In genomic region chr2:241317391-241317790, GRCh38 we compare ENCODE assay signal across 8 cellular contexts. TPM values are rescaled to one million over a fixed set of nuclear protein-coding genes. Genes with fewer than 3 reads are reported as not detected.
A peak's percentile ranks its signal among the peaks of the same experiment; 100 is the strongest.
DNase-seq lines count a peak whose midpoint lies in the region; ATAC-seq and TF ChIP-seq lines count a peak whose summit lies in the region.

No MANE protein-coding gene starts in this region.

- H3K4me2 ChIP-seq in SK-N-SH = peak overlapping the region; percentile 89

- CTCF ChIA-PET in SK-N-SH (lab: Yijun Ruan, JAX) = no interaction called here
- CTCF ChIA-PET in RWPE1 (lab: Yijun Ruan, JAX) = no interaction called here

- no peak for ATAC-seq in SK-N-SH treated with all-trans-retinoic acid at 6 μM for 48 hours

- H3K79me2 ChIP-seq in SK-N-SH (ENCODE audit: insufficient read depth) = peaks cover 92% of the 10 kb centered on the region

- peaks cover 25 to 30% of the 10 kb centered on the region in 2 experiments; a peak in 3 of 4 replicates for H3K4me1 ChIP-seq in SK-N-SH (ENCODE audit: control insufficient read depth in 1 of 2, insufficient read depth in 2 of 2, low read depth in 1 of 2, low read length in 1 of 2)
- H3K4me1 ChIP-seq in SJCRH30 = peaks cover 5% of the 10 kb centered on the region; the same call in 1 of the 2 replicates

- no peak overlapping the region for H2AFZ ChIP-seq in SK-N-SH (ENCODE audit: low read depth)

- H3F3A ChIP-seq in SK-N-SH (replicated peaks; ENCODE audit: insufficient read depth) = peaks cover 12% of the 10 kb centered on the region

- no peaks in the 10 kb centered on the region for H3K9me2 ChIP-seq in SK-N-SH

- DNase-seq in SK-N-SH = no peak
- DNase-seq in SJCRH30 = no peak
- DNase-seq in fibroblast of the aortic adventitia (ENCODE audit: low read depth) = no peak
- no peak for DNase-seq in C1 segment of cervical spinal cord (lab: John Stamatoyannopoulos, UW)
- no peak for DNase-seq in mesenteric fat pad (ENCODE audit: low spot score)
- DNase-seq in RWPE1 (ENCODE audit: low spot score) = no peak

- POLR2A ChIA-PET in SK-N-SH (lab: Yijun Ruan, JAX) (no interaction called here), RWPE1 (lab: Yijun Ruan, JAX; ENCODE audit: low non-redundant PET) (no interaction called here)

- no peak for TF ChIP-seq EP300 in SK-N-SH (IDR thresholded peaks at IDR 0.05; ENCODE audit: borderline replicate concordance in 1 of 2, low read depth in 1 of 2, low read length in 1 of 2)

- H3K27me3 ChIP-seq in SK-N-SH (ENCODE audit: insufficient read depth) (no peaks in the 10 kb centered on the region), SJCRH30 (no peaks in the 10 kb centered on the region)

- TF ChIP-seq RAD21 in SK-N-SH (IDR thresholded peaks at IDR 0.05; ENCODE audit: low read length) = no peak

- H3K9me3 ChIP-seq in SK-N-SH (no peaks in the 10 kb centered on the region), SJCRH30 (replicated peaks) (no peaks in the 10 kb centered on the region)

- TF ChIP-seq CTCF in SK-N-SH (IDR thresholded peaks at IDR 0.05) (no peak), fibroblast of the aortic adventitia (IDR thresholded peaks at IDR 0.05; ENCODE audit: insufficient read depth, low read length) (no peak), RWPE1 (conservative IDR thresholded peaks at IDR 0.05; ENCODE audit: low read depth) (no peak)

- WGBS in SK-N-SH (ENCODE audit: low lambda C conversion rate) = 72% methylated on average over 4 of the region's 4 CpGs

- H3K4me3 ChIP-seq in SK-N-SH (ENCODE audit: low read depth in 2 of 2, low read length in 1 of 2) = peak overlapping the region; percentile 88 to 96
- H3K4me3 ChIP-seq in SJCRH30 = peak overlapping the region; percentile 94
- peak overlapping the region; percentile 91 for H3K4me3 ChIP-seq in fibroblast of the aortic adventitia (ENCODE audit: low read depth, low read length)
- H3K4me3 ChIP-seq in skin epidermis = peak overlapping the region in 6 of 7 experiments; percentile 65 to 96 (median 76)

- no peak overlapping the region for H3K27ac ChIP-seq in SK-N-SH (ENCODE audit: low read depth in 2 of 2, low read length in 1 of 2)
- H3K27ac ChIP-seq in SJCRH30 = no peak overlapping the region
- peak overlapping the region in 11 of 21 experiments; percentile 11 to 99 (median 99) for H3K27ac ChIP-seq in skin epidermis
- H3K27ac ChIP-seq in RWPE1 = no peak overlapping the region

- H3K9ac ChIP-seq in SK-N-SH = peak overlapping the region; percentile 95

- H3K36me3 ChIP-seq in SK-N-SH (replicated peaks in 1 of 2; ENCODE audit: control insufficient read depth in 1 of 2, insufficient read depth in 2 of 2, low read length in 1 of 2) = peaks cover 15 to 51% of the 10 kb centered on the region in 2 experiments
- H3K36me3 ChIP-seq in SJCRH30 = peaks cover 31% of the 10 kb centered on the region

- peaks cover 59% of the 10 kb centered on the region for H4K20me1 ChIP-seq in SK-N-SH (ENCODE audit: insufficient read depth)

TF ChIP-seq in SK-N-SH, 30 proteins besides CTCF, POLR2A, EP300 and RAD21 (continues in another document):
- no peak for TF ChIP-seq PBX3 (IDR thresholded peaks at IDR 0.05)
- TF ChIP-seq USF1 (IDR thresholded peaks at IDR 0.05; ENCODE audit: borderline replicate concordance, low read depth) = no peak
- TF ChIP-seq NFIC (IDR thresholded peaks at IDR 0.05; ENCODE audit: borderline replicate concordance) = no peak
- no peak for TF ChIP-seq POLR2AphosphoS5 (IDR thresholded peaks at IDR 0.05; ENCODE audit: low read depth, low read length)
- no peak for TF ChIP-seq IRF3 (IDR thresholded peaks at IDR 0.05; ENCODE audit: low read depth, low read length)
- no peak for TF ChIP-seq TEAD4 (IDR thresholded peaks at IDR 0.05; ENCODE audit: borderline replicate concordance, insufficient read depth)
- no peak for TF ChIP-seq TCF12 (IDR thresholded peaks at IDR 0.05)
- no peak for TF ChIP-seq NRF1 (IDR thresholded peaks at IDR 0.05; ENCODE audit: low read depth, low read length)
- no peak for TF ChIP-seq SMC3 (IDR thresholded peaks at IDR 0.05; ENCODE audit: low read depth, low read length)
- TF ChIP-seq YY1 (IDR thresholded peaks at IDR 0.05; ENCODE audit: low read depth) = no peak

TF ChIP-seq in SK-N-SH treated with all-trans-retinoic acid at 6 μM for 48 hours, 23 proteins besides CTCF, POLR2A, EP300 and RAD21:
- TF ChIP-seq TOX (CRISPR knock-in tag; IDR thresholded peaks at IDR 0.05; ENCODE audit: borderline replicate concordance) (no peak), CSRNP3 (CRISPR knock-in tag; IDR thresholded peaks at IDR 0.05) (no peak), ZNF70 (CRISPR knock-in tag; IDR thresholded peaks at IDR 0.05) (no peak), PATZ1 (CRISPR knock-in tag; IDR thresholded peaks at IDR 0.05; ENCODE audit: borderline replicate concordance) (no peak), POU6F1 (CRISPR knock-in tag; IDR thresholded peaks at IDR 0.05; ENCODE audit: borderline replicate concordance, low read depth) (no peak), RARB (CRISPR knock-in tag; IDR thresholded peaks at IDR 0.05) (no peak), SNAI2 (CRISPR knock-in tag; IDR thresholded peaks at IDR 0.05) (no peak), ZC3H10 (CRISPR knock-in tag; IDR thresholded peaks at IDR 0.05) (no peak)

RNA-seq across cellular contexts. Expression of gene SEPTIN2, which starts 1.7 kb away (rescaled TPM):
- polyA plus RNA-seq in SK-N-SH (2012; rRNA removed) = 226 and 330 TPM in 2 replicates
- 307 and 361 TPM in 2 replicates for polyA plus RNA-seq in SK-N-SH (2012; cell fraction: cytosol; rRNA removed)
- 212 and 449 TPM in 2 replicates for polyA plus RNA-seq in SK-N-SH (2012; cell fraction: nucleus; rRNA removed)
- 589 and 661 TPM in 2 replicates for total RNA-seq in SJCRH30 (2014; rRNA removed; shearing (Covaris generic))
- total RNA-seq in fibroblast of the aortic adventitia (ENCODE audit: low replicate concordance) = 472 and 546 TPM in 2 replicates
- total RNA-seq in mesenteric fat pad = 403 TPM

RNA-seq across cellular contexts. Expression of gene HDLBP, which starts 1.9 kb away (rescaled TPM):
- 211 and 263 TPM in 2 replicates for polyA plus RNA-seq in SK-N-SH (2012; rRNA removed)
- polyA plus RNA-seq in SK-N-SH (2012; cell fraction: cytosol; rRNA removed) = 190 and 208 TPM in 2 replicates
- 430 and 440 TPM in 2 replicates for polyA plus RNA-seq in SK-N-SH (2012; cell fraction: nucleus; rRNA removed)
- total RNA-seq in SJCRH30 (2014; rRNA removed; shearing (Covaris generic)) = 522 and 557 TPM in 2 replicates
- total RNA-seq in fibroblast of the aortic adventitia (ENCODE audit: low replicate concordance) (929 and 1,195 TPM in 2 replicates), mesenteric fat pad (492 TPM)

RNA-seq across cellular contexts. Expression of gene FARP2, which starts 38.7 kb away (rescaled TPM):
- polyA plus RNA-seq in SK-N-SH (2012; rRNA removed) = 11.5 and 13.9 TPM in 2 replicates
- 11.9 and 13.0 TPM in 2 replicates for polyA plus RNA-seq in SK-N-SH (2012; cell fraction: cytosol; rRNA removed)
- polyA plus RNA-seq in SK-N-SH (2012; cell fraction: nucleus; rRNA removed) = 34.1 and 68.4 TPM in 2 replicates
- 68.6 and 69.6 TPM in 2 replicates for total RNA-seq in SJCRH30 (2014; rRNA removed; shearing (Covaris generic))
- 27.2 and 41.0 TPM in 2 replicates for total RNA-seq in fibroblast of the aortic adventitia (ENCODE audit: low replicate concordance)
- total RNA-seq in mesenteric fat pad = 44.6 TPM

Comparison
In these comparisons a context has a peak if more than half of its experiments do, and no peak if none do; other contexts are left out.
1. H3K27ac ChIP-seq: peak in skin epidermis (11 of 21); none in SK-N-SH (0 of 2), SJCRH30 (single experiment) and RWPE1 (single experiment).
2. Peak in every context shown above with its lines, with median percentiles within 50 percentile points of each other: H3K4me3 ChIP-seq.